8 cellular contexts compared by ENCODE assay signal in genomic region chr17:64216385-64217248, GRCh38. TPM values are rescaled to one million over a fixed set of nuclear protein-coding genes. Genes with fewer than 3 reads are reported as not detected.
DNase-seq lines count a peak whose midpoint lies in the region; ATAC-seq and TF ChIP-seq lines count a peak whose summit lies in the region.

No MANE protein-coding gene starts in this region.

- no peaks in the 10 kb centered on the region for H3K27me3 Mint-ChIP-seq in Calu3 (ENCODE audit: unreplicated experiment)

- H3K27ac ChIP-seq in adrenal gland (peak overlapping the region in 3 of 5 donors; percentile 51 to 70 (median 69)), urinary bladder (ENCODE audit: low read depth) (peak overlapping the region; percentile 6)

- H3K36me3 ChIP-seq in adrenal gland (replicated peaks in 1 of 2) (peaks cover 0 to 14% of the 10 kb centered on the region in 2 donors), urinary bladder (ENCODE audit: insufficient read depth) (no peaks in the 10 kb centered on the region)

- TF ChIP-seq POLR2A in adrenal gland (IDR thresholded peaks at IDR 0.05), result no peak

- H3K9me3 Mint-ChIP-seq in Calu3 (ENCODE audit: low read depth, unreplicated experiment), result no peaks in the 10 kb centered on the region

- 49 to 66% (median 55%) methylated on average over 10 to 11 of the region's 11 CpGs for WGBS in adrenal gland, 4 donors
- 43% methylated on average over 11 of the region's 11 CpGs for WGBS in urinary bladder

- peaks cover 9% of the 10 kb centered on the region for H3K4me1 Mint-ChIP-seq in Calu3 (ENCODE audit: low read depth, unreplicated experiment)

- TF ChIP-seq CTCF in Calu3 (IDR thresholded peaks at IDR 0.05; ENCODE audit: unreplicated experiment) (no peak), adrenal gland (IDR thresholded peaks at IDR 0.05) (no peak)

- no peak overlapping the region for H3K4me3 Mint-ChIP-seq in Calu3 (ENCODE audit: low read depth, unreplicated experiment)

- H3K4me3 ChIP-seq in adrenal gland (no peak overlapping the region), urinary bladder (ENCODE audit: low read depth, low read length) (no peak overlapping the region)

- ATAC-seq in HG02798 (IDR thresholded peaks at IDR 0.05; ENCODE audit: poor library complexity, unreplicated experiment) (peak; percentile 60), left colon (peak; percentile 89), GM21360 (IDR thresholded peaks at IDR 0.05; ENCODE audit: unreplicated experiment) (no peak)

- CTCF ChIA-PET in Calu3 (lab: Charles Lee), result interaction anchor here (1.0 to 1.1 kb wide), 2 partner anchors 10 to 66 kb away, joined by 3 read pairs; no protein-coding TSS in a partner anchor

- H3K4me1 ChIP-seq in adrenal gland (replicated peaks in 1 of 2) (peaks cover 17 to 27% of the 10 kb centered on the region in 2 donors), urinary bladder (ENCODE audit: insufficient read depth) (no peaks in the 10 kb centered on the region)

- H3K9me3 ChIP-seq in adrenal gland (replicated peaks in 1 of 3), result no peaks in the 10 kb centered on the region

- intact Hi-C loops in Calu3 (cut with micrococcal nuclease; ENCODE audit: unreplicated experiment) (no loop called here), adrenal gland (cut with DNase I) (no loop called here), left colon (cut with DNase I, micrococcal nuclease) (no loop called here)

- no TSS peak for BruUV-seq in Calu3 (replicated peaks; lab: Mats Ljungman, UMichigan)

- peak; percentile 4 for DNase-seq in Calu3
- DNase-seq in adrenal gland, result peak in 5 of 7 donors; percentile 25 to 50 (median 41)
- DNase-seq in left colon, result peak; percentile 46 to 54
- no peak for DNase-seq in activated CD4-positive, alpha-beta T cell treated with anti-CD3 and anti-CD28 coated beads for 4 hours
- no peak for DNase-seq in dedifferentiated amniotic fluid mesenchymal stem cell (ENCODE audit: extremely low spot score)

- no peaks in the 10 kb centered on the region for H3K27me3 ChIP-seq in adrenal gland

- no peak overlapping the region for H3K27ac Mint-ChIP-seq in Calu3 (ENCODE audit: unreplicated experiment)

- no peaks in the 10 kb centered on the region for H3K36me3 Mint-ChIP-seq in Calu3 (ENCODE audit: insufficient read depth, unreplicated experiment)

RNA-seq across cellular contexts. Expression of gene TEX2, which starts 46.4 kb away (rescaled TPM):
- total RNA-seq in Calu3 (2022), result 12.3 and 13.4 TPM in 2 replicates
- total RNA-seq in adrenal gland, result 10 to 100 TPM; 56.5 to 91.5 (median 65.9) TPM
- 10 to 100 TPM; 12.0 to 80.6 (median 18.5) TPM for polyA plus RNA-seq in adrenal gland
- 10 to 100 TPM; 32.9 to 36.4 TPM for total RNA-seq in left colon
- total RNA-seq in urinary bladder, result 18.6 TPM
- polyA plus RNA-seq in urinary bladder, result 20.3 TPM

Comparison
In these comparisons a context has a peak if more than half of its experiments do, and no peak if none do; other contexts are left out.
1. DNase-seq: peak in Calu3 (single experiment), adrenal gland (5 of 7) and left colon (2 of 2); none in activated CD4-positive, alpha-beta T cell treated with anti-CD3 and anti-CD28 coated beads for 4 hours (0 of 2) and dedifferentiated amniotic fluid mesenchymal stem cell (single experiment).